Comparison of ENCODE assay signal across 22 cellular contexts in genomic region chr1:90325165-90325564, GRCh38.
"Had no signal": no experiment of that assay in that cellular context is flagged by ENCODE, and none has a peak within 500 bp of the region (broad histone marks: within the 10 kb centered on the region; RNA-seq: fewer than 3 reads in every experiment).

No MANE protein-coding gene starts in this region.

- DNase-seq: activated CD4-positive, alpha-beta T cell treated with anti-CD3 and anti-CD28 coated beads, Interleukin-2, amount 50 U/mL, for 4 hours; activated effector memory CD4-positive, alpha-beta T cell treated with anti-CD3 and anti-CD28 coated beads, Interleukin-2, amount 50 U/mL, for 16 hours; activated T-cell treated with anti-CD3 and anti-CD28 coated beads, Interleukin-2, amount 50 U/mL, for 72 hours; adrenal gland; dermis blood vessel endothelial cell; effector memory CD4-positive, alpha-beta T cell; heart left ventricle; immature natural killer cell; kidney glomerular epithelial cell; left ventricle myocardium superior; mesenchymal stem cell; naive thymus-derived CD8-positive, alpha-beta T cell; ovary; right lobe of liver; small intestine; stimulated activated CD4-positive, alpha-beta T cell treated with anti-CD3 and anti-CD28 coated beads, Interleukin-4, amount 100 ng/mL, for 24 hours; stomach; T1000 had no signal

- H3K27me3 ChIP-seq: adrenal gland, esophagus muscularis mucosa, gastroesophageal sphincter, ovary, right lobe of liver, stomach had no signal

- ATAC-seq: activated naive CD4-positive, alpha-beta T cell treated with anti-CD3 and anti-CD28 coated beads, Interleukin-2, amount 50 U/mL, for 72 hours; activated T-cell treated with anti-CD3 and anti-CD28 coated beads, Interleukin-2, amount 50 U/mL, for 72 hours; gastroesophageal sphincter; heart left ventricle; left ventricle myocardium superior; naive thymus-derived CD8-positive, alpha-beta T cell; stimulated activated effector memory CD8-positive, alpha-beta T cell treated with anti-CD3 and anti-CD28 coated beads, Interleukin-12 subunit alpha, Interleukin-12 subunit beta, amount 100 ng/mL, for 72 hours had no signal

- H3K36me3 ChIP-seq: adrenal gland, esophagus muscularis mucosa, gastroesophageal sphincter, heart left ventricle, ovary, right lobe of liver, stomach had no signal

- H3K4me3 ChIP-seq: adrenal gland, esophagus muscularis mucosa, gastroesophageal sphincter, heart left ventricle, ovary, right lobe of liver, stomach had no signal

- H3K27ac ChIP-seq: adrenal gland, esophagus muscularis mucosa, gastroesophageal sphincter, heart left ventricle, ovary, right lobe of liver, stomach had no signal
